10 cellular contexts compared by ENCODE assay signal in the genomic region with DNA sequence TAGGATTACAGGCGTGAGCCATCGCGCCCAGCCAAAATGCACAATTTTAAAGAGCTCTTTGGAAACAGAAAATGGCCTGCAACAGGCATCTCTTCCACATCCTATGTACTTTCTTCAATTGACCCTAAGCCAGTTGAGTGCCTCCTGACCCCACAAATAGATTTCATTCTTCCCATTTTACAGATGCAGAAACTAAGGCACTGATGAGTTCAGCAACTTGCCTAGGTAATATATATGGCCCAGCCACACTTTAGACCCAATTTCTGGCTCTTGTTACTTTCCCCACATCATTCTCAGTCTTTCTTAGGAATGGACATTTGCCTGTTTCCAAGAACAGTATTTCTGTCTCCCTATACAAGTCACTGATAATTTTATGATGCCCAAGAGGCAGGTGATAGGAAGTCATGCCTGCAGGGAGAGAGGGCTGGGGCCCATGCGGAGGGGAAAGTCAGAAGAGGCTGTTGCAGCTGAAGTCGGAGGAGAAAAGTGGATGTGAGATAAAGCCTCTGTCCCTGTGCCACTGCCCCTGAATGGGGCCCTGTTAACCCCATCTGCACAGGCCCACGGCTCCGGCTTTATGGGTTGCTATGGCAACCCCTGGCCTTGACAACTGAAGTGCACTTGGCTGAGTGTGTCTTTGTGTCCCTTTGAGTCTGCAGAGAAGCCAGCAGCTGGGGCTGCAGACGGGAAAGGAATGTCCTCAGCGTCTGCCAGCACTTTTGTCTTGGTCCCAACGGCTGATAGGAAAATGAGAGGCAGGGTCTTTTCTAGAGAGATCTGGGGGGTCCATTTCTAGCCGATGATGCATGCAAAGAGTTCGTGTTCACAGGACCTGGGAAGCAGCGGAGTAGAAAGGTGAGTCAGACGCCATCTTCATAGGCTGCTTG. TPM values are rescaled to one million over a fixed set of nuclear protein-coding genes. Genes with fewer than 3 reads are reported as not detected.
DNase-seq lines count a peak whose midpoint lies in the region; ATAC-seq and TF ChIP-seq lines count a peak whose summit lies in the region.
"Had no signal": no experiment of that assay in that cellular context is flagged by ENCODE, and none has a peak within 500 bp of the region (broad histone marks: within the 10 kb centered on the region; RNA-seq: fewer than 3 reads in every experiment).

No MANE protein-coding gene starts in this region.

- H3K4me2 ChIP-seq in mesenchymal stem cell (ENCODE audit: low read length, poor library complexity, severe bottlenecking) (peak overlapping the region; percentile 37), osteoblast (ENCODE audit: insufficient read depth, low read length) (no peak overlapping the region)

- no peak overlapping the region for H4K91ac ChIP-seq in mesenchymal stem cell (ENCODE audit: low read length)

- no peak overlapping the region for H2BK120ac ChIP-seq in mesenchymal stem cell (ENCODE audit: low read depth, low read length)

- H3K18ac ChIP-seq in mesenchymal stem cell (ENCODE audit: low read depth in 1 of 2, low read length in 2 of 2): no peak overlapping the region

- H3K14ac ChIP-seq in mesenchymal stem cell (ENCODE audit: low read length in 2 of 2): no peak overlapping the region

- H3K4ac ChIP-seq in mesenchymal stem cell (ENCODE audit: low read depth in 1 of 2, low read length in 2 of 2): no peak overlapping the region

- H3K4me1 ChIP-seq in mesenchymal stem cell (ENCODE audit: control insufficient read depth, insufficient read depth, low read depth, low read length) (peaks cover 7% of the 10 kb centered on the region), osteoblast (ENCODE audit: insufficient read depth, low read length) (no peaks in the 10 kb centered on the region)
- H3K4me1 ChIP-seq: upper lobe of left lung had no signal

- no peak overlapping the region for H2BK5ac ChIP-seq in mesenchymal stem cell (ENCODE audit: low read depth, low read length, poor library complexity, severe bottlenecking)

- H4K8ac ChIP-seq in mesenchymal stem cell (ENCODE audit: low read length): no peak overlapping the region

- H2AK5ac ChIP-seq in mesenchymal stem cell (ENCODE audit: low read length, severe bottlenecking): no peak overlapping the region

- no peak overlapping the region for H2BK15ac ChIP-seq in mesenchymal stem cell (ENCODE audit: low read depth, poor library complexity, severe bottlenecking)

- DNase-seq in DMS 273 treated with DMSO at 0.1 percent for 48 hours (lab: John Stamatoyannopoulos, UW) (peak; percentile 29), NCI-H1417 (lab: John Stamatoyannopoulos, UW) (peak; percentile 88 to 96 (median 95)), mesenchymal stem cell (no peak), EL (no peak), osteoblast (ENCODE audit: insufficient read length, low spot score, missing footprints) (no peak)
- DNase-seq: T1000, upper lobe of left lung had no signal

- H2AFZ ChIP-seq in mesenchymal stem cell (ENCODE audit: low read depth, low read length): no peak overlapping the region
- no peak overlapping the region for H2AFZ ChIP-seq in osteoblast (ENCODE audit: low read length)

- H3K36me3 ChIP-seq in mesenchymal stem cell (ENCODE audit: control insufficient read depth in 1 of 2, insufficient read depth in 2 of 2, low read depth in 1 of 2, low read length in 2 of 2) (no peaks in the 10 kb centered on the region), osteoblast (ENCODE audit: insufficient read depth, low read length) (no peaks in the 10 kb centered on the region)
- H3K36me3 ChIP-seq: upper lobe of left lung had no signal

- no peaks in the 10 kb centered on the region for H3K79me1 ChIP-seq in mesenchymal stem cell (replicated peaks; ENCODE audit: low read length, poor library complexity, severe bottlenecking)

- H4K20me1 ChIP-seq in osteoblast (ENCODE audit: insufficient read depth, low read length): peaks cover 3% of the 10 kb centered on the region

- H3K27me3 ChIP-seq in mesenchymal stem cell (ENCODE audit: control insufficient read depth in 1 of 2, insufficient read depth in 1 of 2, low read length in 2 of 2): peaks cover 0 to 23% of the 10 kb centered on the region in 2 experiments
- H3K27me3 ChIP-seq in osteoblast (ENCODE audit: insufficient read depth, low read length): no peaks in the 10 kb centered on the region
- H3K27me3 ChIP-seq: upper lobe of left lung had no signal

- no peaks in the 10 kb centered on the region for H3K79me2 ChIP-seq in osteoblast (ENCODE audit: insufficient read depth, low read length)

- H3K27ac ChIP-seq in VCaP (peak overlapping the region; percentile 60; the same call in 1 of the 2 replicates), mesenchymal stem cell (ENCODE audit: low read length, poor library complexity, severe bottlenecking) (no peak overlapping the region), osteoblast (ENCODE audit: low read depth, low read length) (no peak overlapping the region)
- H3K27ac ChIP-seq: upper lobe of left lung had no signal

- H3K23ac ChIP-seq in mesenchymal stem cell (ENCODE audit: low read length in 2 of 2): no peak overlapping the region

- no peak for TF ChIP-seq CTCF in VCaP (conservative IDR thresholded peaks at IDR 0.05)
- TF ChIP-seq CTCF in osteoblast (IDR thresholded peaks at IDR 0.05; ENCODE audit: extremely low read depth, low read depth, low read length): no peak

- no peak overlapping the region for H3K9ac ChIP-seq in mesenchymal stem cell (ENCODE audit: low read length)

- H3K4me3 ChIP-seq in mesenchymal stem cell (ENCODE audit: insufficient read depth in 1 of 2, low read depth in 1 of 2, low read length in 2 of 2) (no peak overlapping the region), osteoblast (ENCODE audit: insufficient read depth, low read length) (no peak overlapping the region)
- H3K4me3 ChIP-seq: upper lobe of left lung had no signal

- ATAC-seq in HG03045 (IDR thresholded peaks at IDR 0.05; ENCODE audit: unreplicated experiment) (no peak), GM18517 (IDR thresholded peaks at IDR 0.05; ENCODE audit: unreplicated experiment) (no peak)

- 37% methylated on average over 14 of the region's 14 CpGs for WGBS in mesenchymal stem cell

- no peak overlapping the region for H2BK12ac ChIP-seq in mesenchymal stem cell (ENCODE audit: low read length in 2 of 2)

- H3K9me3 ChIP-seq in mesenchymal stem cell (ENCODE audit: control insufficient read depth, low read length) (peaks cover 6% of the 10 kb centered on the region), osteoblast (ENCODE audit: low read depth, low read length) (no peaks in the 10 kb centered on the region)

RNA-seq across cellular contexts. Expression of gene ABAT, which starts 45.9 kb away (rescaled TPM):
- polyA plus RNA-seq in mesenchymal stem cell (2013, experiment 1 of 2): 2.0 TPM
- polyA plus RNA-seq in mesenchymal stem cell (2013, experiment 2 of 2): 2.1 TPM
- total RNA-seq in osteoblast: 5.9 and 6.5 TPM in 2 replicates

Comparison
In these comparisons a context has a peak if more than half of its experiments do, and no peak if none do; other contexts are left out.
1. DNase-seq: peak in DMS 273 treated with DMSO at 0.1 percent for 48 hours (single experiment) and NCI-H1417 (3 of 3); none in mesenchymal stem cell (single experiment), EL (single experiment) and osteoblast (single experiment).